Comparison of ENCODE assay signal across 2 cellular contexts in genomic region chr17:49583889-49584288, GRCh38.
A peak's percentile ranks its signal among the peaks of the same experiment; 100 is the strongest.
TF ChIP-seq lines count a peak whose summit lies in the region.

No MANE protein-coding gene starts in this region.

TF ChIP-seq in A549, 52 proteins besides CTCF, POLR2A, EP300 and RAD21 (continued from another document):
- TF ChIP-seq ELK1 (IDR thresholded peaks at IDR 0.05; ENCODE audit: low read depth, low read length) (no peak), FOSB (CRISPR knock-in tag; IDR thresholded peaks at IDR 0.05) (no peak), ZSCAN20 (CRISPR knock-in tag; IDR thresholded peaks at IDR 0.05) (no peak), USF2 (IDR thresholded peaks at IDR 0.05) (peak; percentile 47; the same call in 1 of the 2 replicates)
- TF ChIP-seq, protein P1, sequence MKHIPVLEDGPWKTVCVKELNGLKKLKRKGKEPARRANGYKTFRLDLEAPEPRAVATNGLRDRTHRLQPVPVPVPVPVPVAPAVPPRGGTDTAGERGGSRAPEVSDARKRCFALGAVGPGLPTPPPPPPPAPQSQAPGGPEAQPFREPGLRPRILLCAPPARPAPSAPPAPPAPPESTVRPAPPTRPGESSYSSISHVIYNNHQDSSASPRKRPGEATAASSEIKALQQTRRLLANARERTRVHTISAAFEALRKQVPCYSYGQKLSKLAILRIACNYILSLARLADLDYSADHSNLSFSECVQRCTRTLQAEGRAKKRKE (CRISPR knock-in tag; IDR thresholded peaks at IDR 0.05; ENCODE audit: low read depth), result no peak

TF ChIP-seq in K562, 482 proteins besides CTCF, POLR2A, EP300 and RAD21 (continued from another document):
- TF ChIP-seq, protein P2, sequence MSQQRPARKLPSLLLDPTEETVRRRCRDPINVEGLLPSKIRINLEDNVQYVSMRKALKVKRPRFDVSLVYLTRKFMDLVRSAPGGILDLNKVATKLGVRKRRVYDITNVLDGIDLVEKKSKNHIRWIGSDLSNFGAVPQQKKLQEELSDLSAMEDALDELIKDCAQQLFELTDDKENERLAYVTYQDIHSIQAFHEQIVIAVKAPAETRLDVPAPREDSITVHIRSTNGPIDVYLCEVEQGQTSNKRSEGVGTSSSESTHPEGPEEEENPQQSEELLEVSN (IDR thresholded peaks at IDR 0.05; ENCODE audit: borderline replicate concordance in 1 of 2, extremely low read depth in 1 of 2, insufficient read depth in 1 of 2, insufficient read length in 1 of 2, low read depth in 1 of 2, low read length in 1 of 2, poor library complexity in 1 of 2, severe bottlenecking in 1 of 2), result no peak
- TF ChIP-seq ZFP1 (CRISPR knock-in tag; IDR thresholded peaks at IDR 0.05), result no peak
- no peak for TF ChIP-seq EGR1 (conservative IDR thresholded peaks at IDR 0.05)
- TF ChIP-seq HDAC2 (IDR thresholded peaks at IDR 0.05), result no peak
- 0 out of 2 replicates have a peak, but pooled peaks have one; percentile 20 for TF ChIP-seq RAD51 (IDR thresholded peaks at IDR 0.05; ENCODE audit: borderline replicate concordance, low read depth)
- TF ChIP-seq IRF2 (CRISPR knock-in tag; IDR thresholded peaks at IDR 0.05), result no peak
- no peak for TF ChIP-seq ZFPM2 (CRISPR knock-in tag; IDR thresholded peaks at IDR 0.05)
- peak; percentile 54; the same call in 1 of the 2 replicates for TF ChIP-seq TOE1 (IDR thresholded peaks at IDR 0.05; ENCODE audit: borderline replicate concordance)
- no peak for TF ChIP-seq TOE1 (CRISPR knock-in tag; IDR thresholded peaks at IDR 0.05; ENCODE audit: borderline replicate concordance, low read depth)
